ENCODE assay signal across 6 cellular contexts in the genomic region with DNA sequence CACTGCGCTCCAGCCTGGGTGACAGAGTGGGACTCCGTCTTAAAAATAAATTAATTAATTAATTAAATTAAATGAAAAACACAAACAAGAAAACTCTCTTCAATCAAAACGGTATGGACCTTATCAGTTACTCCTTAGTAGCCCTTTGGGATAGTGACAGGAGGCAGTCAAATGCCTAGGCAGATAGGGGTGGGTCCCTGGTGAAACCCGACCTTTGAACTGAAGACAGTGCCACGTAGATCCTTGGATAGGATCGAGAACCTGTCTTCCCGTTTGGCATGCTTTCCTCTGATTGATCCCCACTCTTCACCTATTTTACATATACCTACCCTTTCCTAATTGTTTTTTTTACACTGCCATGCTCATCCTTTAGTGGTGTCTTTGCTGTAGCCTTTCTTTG.
"Had no signal": no experiment of that assay in that cellular context is flagged by ENCODE, and none has a peak within 500 bp of the region (broad histone marks: within the 10 kb centered on the region; RNA-seq: fewer than 3 reads in every experiment).

No MANE protein-coding gene starts in this region.

- DNase-seq: GOT3, H7, HCEC 1CT, KBM-7 had no signal

- H3K9me3 Mint-ChIP-seq: IgD-negative memory B cell had no signal

- H3K4me3 Mint-ChIP-seq: IgD-negative memory B cell had no signal

- ATAC-seq: HepG2 had no signal

- H3K36me3 Mint-ChIP-seq: IgD-negative memory B cell had no signal

- H3K27ac Mint-ChIP-seq: IgD-negative memory B cell had no signal
